ENCODE assay signal across 10 cellular contexts in genomic region chr9:751137-752051, GRCh38.
DNase-seq lines count a peak whose midpoint lies in the region; ATAC-seq and TF ChIP-seq lines count a peak whose summit lies in the region.
"Had no signal": no experiment of that assay in that cellular context is flagged by ENCODE, and none has a peak within 500 bp of the region (broad histone marks: within the 10 kb centered on the region; RNA-seq: fewer than 3 reads in every experiment).

No MANE protein-coding gene starts in this region.

- H3K9me3 ChIP-seq in sigmoid colon, result no peaks in the 10 kb centered on the region
- no peaks in the 10 kb centered on the region for H3K9me3 ChIP-seq in endodermal cell (ENCODE audit: control insufficient read depth, low read length)
- no peaks in the 10 kb centered on the region; the same call in 1 of the 2 replicates for H3K9me3 ChIP-seq in BE2C

- no peak overlapping the region for H3K4me3 Mint-ChIP-seq in endodermal cell
- H3K4me3 Mint-ChIP-seq in activated naive CD4-positive, alpha-beta T cell treated with anti-CD3 and anti-CD28 coated beads for 36 hours, result no peak overlapping the region
- H3K4me3 Mint-ChIP-seq: activated T-cell treated with anti-CD3 and anti-CD28 coated beads, Interleukin-2, amount 50 U/mL, for 4 hours had no signal

- peak overlapping the region in 1 of 2 donors; percentile 21 for H3K4me3 ChIP-seq in cardiac fibroblast (replicated peaks in 1 of 2; ENCODE audit: low read depth in 2 of 2, low read length in 2 of 2)
- no peak overlapping the region for H3K4me3 ChIP-seq in sigmoid colon
- no peak overlapping the region for H3K4me3 ChIP-seq in endodermal cell (ENCODE audit: low read length)
- no peak overlapping the region for H3K4me3 ChIP-seq in BE2C (ENCODE audit: low read depth, low read length)

- H3K27me3 Mint-ChIP-seq in endodermal cell (ENCODE audit: insufficient read depth), result no peaks in the 10 kb centered on the region
- no peaks in the 10 kb centered on the region for H3K27me3 Mint-ChIP-seq in activated naive CD4-positive, alpha-beta T cell treated with anti-CD3 and anti-CD28 coated beads for 36 hours (ENCODE audit: low read depth)

- no peak for TF ChIP-seq EP300 in sigmoid colon (IDR thresholded peaks at IDR 0.05)

- H3K4me1 ChIP-seq in sigmoid colon (peaks cover 0 to 34% (median 22%) of the 10 kb centered on the region in 4 donors), endodermal cell (ENCODE audit: control insufficient read depth, insufficient read depth, low read length) (no peaks in the 10 kb centered on the region), BE2C (no peaks in the 10 kb centered on the region)
- H3K4me1 ChIP-seq: parathyroid adenoma had no signal

- intact Hi-C loops in sigmoid colon (cut with DNase I), result no loop called here
- intact Hi-C loops in activated naive CD4-positive, alpha-beta T cell treated with anti-CD3 and anti-CD28 coated beads for 36 hours (cut with micrococcal nuclease), result loop anchor here (10.0 kb wide), 1 partner anchor 57 kb away; no protein-coding TSS in a partner anchor

- no peak for TF ChIP-seq CTCF in cardiac fibroblast (IDR thresholded peaks at IDR 0.05; ENCODE audit: low read depth, low read length)
- TF ChIP-seq CTCF in sigmoid colon (IDR thresholded peaks at IDR 0.05), result no peak
- no peak for TF ChIP-seq CTCF in endodermal cell (conservative IDR thresholded peaks at IDR 0.05)
- TF ChIP-seq CTCF in BE2C (IDR thresholded peaks at IDR 0.05; ENCODE audit: low read depth, low read length), result no peak

- H3K9ac ChIP-seq in endodermal cell (ENCODE audit: extremely low read depth, low read length, poor library complexity, severe bottlenecking), result no peak overlapping the region
- H3K9ac ChIP-seq: parathyroid adenoma had no signal

- H3K36me3 ChIP-seq in sigmoid colon, result no peaks in the 10 kb centered on the region
- H3K36me3 ChIP-seq in endodermal cell (ENCODE audit: control insufficient read depth, insufficient read depth, low read length), result peaks cover 4% of the 10 kb centered on the region
- no peaks in the 10 kb centered on the region for H3K36me3 ChIP-seq in BE2C

- no peak overlapping the region for H3K27ac Mint-ChIP-seq in endodermal cell
- H3K27ac Mint-ChIP-seq in activated naive CD4-positive, alpha-beta T cell treated with anti-CD3 and anti-CD28 coated beads for 36 hours, result no peak overlapping the region

- peaks cover 30% of the 10 kb centered on the region for H3K36me3 Mint-ChIP-seq in endodermal cell (ENCODE audit: low read depth)
- no peaks in the 10 kb centered on the region for H3K36me3 Mint-ChIP-seq in activated naive CD4-positive, alpha-beta T cell treated with anti-CD3 and anti-CD28 coated beads for 36 hours (ENCODE audit: low read depth)

- H3K27me3 ChIP-seq in sigmoid colon, result no peaks in the 10 kb centered on the region
- H3K27me3 ChIP-seq in endodermal cell (ENCODE audit: control insufficient read depth, insufficient read depth, low read length, poor library complexity, severe bottlenecking), result no peaks in the 10 kb centered on the region
- no peaks in the 10 kb centered on the region for H3K27me3 ChIP-seq in BE2C

- peak overlapping the region; percentile 52 to 96 (median 80) for H3K27ac ChIP-seq in sigmoid colon
- H3K27ac ChIP-seq in endodermal cell (ENCODE audit: low read depth, low read length), result no peak overlapping the region
- H3K27ac ChIP-seq: parathyroid adenoma had no signal

- DNase-seq in cardiac fibroblast (ENCODE audit: low read depth in 2 of 2), result peak; percentile 77 to 79
- no peak for DNase-seq in sigmoid colon
- no peak for DNase-seq in endodermal cell
- DNase-seq in BE2C, result no peak
- no peak for DNase-seq in activated naive CD4-positive, alpha-beta T cell treated with anti-CD3 and anti-CD28 coated beads for 36 hours
- DNase-seq in NCI-H187 (lab: John Stamatoyannopoulos, UW), result no peak
- DNase-seq: activated T-cell treated with anti-CD3 and anti-CD28 coated beads, Interleukin-2, amount 50 U/mL, for 4 hours had no signal

- TF ChIP-seq POLR2A in sigmoid colon (IDR thresholded peaks at IDR 0.05), result no peak

- CTCF ChIA-PET in activated naive CD4-positive, alpha-beta T cell treated with anti-CD3 and anti-CD28 coated beads for 36 hours (lab: Charles Lee), result interaction anchor here (0.8 to 1.1 kb wide), 2 partner anchors 136 to 138 kb away, joined by 3 read pairs; no protein-coding TSS in a partner anchor

- H3K9me3 Mint-ChIP-seq in endodermal cell, result peaks cover 2% of the 10 kb centered on the region
- no peaks in the 10 kb centered on the region for H3K9me3 Mint-ChIP-seq in activated naive CD4-positive, alpha-beta T cell treated with anti-CD3 and anti-CD28 coated beads for 36 hours
- H3K9me3 Mint-ChIP-seq: activated T-cell treated with anti-CD3 and anti-CD28 coated beads, Interleukin-2, amount 50 U/mL, for 4 hours had no signal

- peaks cover 15% of the 10 kb centered on the region for H3K4me1 Mint-ChIP-seq in endodermal cell
- peaks cover 40% of the 10 kb centered on the region for H3K4me1 Mint-ChIP-seq in activated naive CD4-positive, alpha-beta T cell treated with anti-CD3 and anti-CD28 coated beads for 36 hours (ENCODE audit: low read depth)

- peak; percentile 66 for ATAC-seq in GM18520 (IDR thresholded peaks at IDR 0.05; ENCODE audit: unreplicated experiment)
- peak; percentile 72 for ATAC-seq in HG03196 (IDR thresholded peaks at IDR 0.05; ENCODE audit: unreplicated experiment)

- 75 to 80% methylated on average over 14 of the region's 14 CpGs for WGBS in sigmoid colon, 2 donors
- 86 to 91% methylated on average over 13 to 14 of the region's 14 CpGs for WGBS in endodermal cell (ENCODE audit: insufficient coverage in 1 of 2, insufficient read length in 1 of 2), 2 experiments

Comparison
In these comparisons a context has a peak if more than half of its experiments do, and no peak if none do; other contexts are left out.
1. DNase-seq: peak in cardiac fibroblast (2 of 2); none in sigmoid colon (single experiment), endodermal cell (single experiment), BE2C (single experiment), activated naive CD4-positive, alpha-beta T cell treated with anti-CD3 and anti-CD28 coated beads for 36 hours (single experiment) and NCI-H187 (0 of 2).